In the genomic region with DNA sequence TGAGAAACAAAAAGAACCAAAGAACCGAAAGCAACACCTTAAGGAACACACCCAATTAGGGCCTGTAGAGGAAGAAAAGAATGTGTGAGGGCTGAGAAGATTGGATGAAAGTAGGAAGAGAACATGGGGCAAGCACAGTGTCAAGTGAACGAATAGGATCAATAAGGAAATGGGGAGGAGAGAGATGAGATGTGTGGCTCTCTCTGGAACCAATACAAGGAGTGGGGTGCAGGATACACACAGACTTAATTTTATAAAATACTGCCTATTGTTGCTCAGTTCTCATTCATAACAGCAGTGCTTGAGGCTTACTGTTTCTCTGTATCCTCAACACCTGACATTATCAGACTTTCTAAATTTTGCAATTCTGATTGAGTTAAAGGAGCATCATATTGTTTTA, we compare ENCODE assay signal across 29 cellular contexts.
"Had no signal": no experiment of that assay in that cellular context is flagged by ENCODE, and none has a peak within 500 bp of the region (broad histone marks: within the 10 kb centered on the region; RNA-seq: fewer than 3 reads in every experiment).

No MANE protein-coding gene starts in this region.

- H3K9me3 Mint-ChIP-seq: stimulated activated effector memory CD8-positive, alpha-beta T cell treated with anti-CD3 and anti-CD28 coated beads, Interleukin-12 subunit alpha, Interleukin-12 subunit beta, amount 100 ng/mL, for 72 hours; stimulated activated naive CD8-positive, alpha-beta T cell treated with anti-CD3 and anti-CD28 coated beads, Interleukin-15, amount 100 ng/mL, for 72 hours; stimulated activated naive CD8-positive, alpha-beta T cell treated with anti-CD3 and anti-CD28 coated beads, Interleukin-15, Interleukin-2, amounts not matched to agents 100 ng/mL and 50 ng/mL, for 24 hours had no signal

- H3K4me3 ChIP-seq: stomach, suprapubic skin, testis, thoracic aorta, thyroid gland, tibial artery, tibial nerve, transverse colon, upper lobe of left lung, upper lobe of right lung, uterus, vagina had no signal

- H3K27ac Mint-ChIP-seq: stimulated activated effector memory CD8-positive, alpha-beta T cell treated with anti-CD3 and anti-CD28 coated beads, Interleukin-12 subunit alpha, Interleukin-12 subunit beta, amount 100 ng/mL, for 72 hours; stimulated activated memory B cell treated with anti-CD40 and anti-IgM and Interleukin-4, amounts not matched to agents 10 μg/mL and 1 μg/mL and 100 μg/mL, for 72 hours; stimulated activated naive B cell treated with anti-CD40 and anti-IgM and Interleukin-4, amounts not matched to agents 10 μg/mL and 1 μg/mL and 100 μg/mL, for 72 hours; stimulated activated naive CD8-positive, alpha-beta T cell treated with anti-CD3 and anti-CD28 coated beads, Interleukin-15, Interleukin-2, amounts not matched to agents 100 ng/mL and 50 ng/mL, for 24 hours; type B pancreatic cell had no signal

- H3K4me3 Mint-ChIP-seq: stimulated activated effector memory CD8-positive, alpha-beta T cell treated with anti-CD3 and anti-CD28 coated beads, Interleukin-12 subunit alpha, Interleukin-12 subunit beta, amount 100 ng/mL, for 72 hours; stimulated activated memory B cell treated with anti-CD40 and anti-IgM and Interleukin-4, amounts not matched to agents 10 μg/mL and 1 μg/mL and 100 μg/mL, for 72 hours; stimulated activated naive B cell treated with anti-CD40 and anti-IgM and Interleukin-4, amounts not matched to agents 10 μg/mL and 1 μg/mL and 100 μg/mL, for 72 hours; stimulated activated naive CD8-positive, alpha-beta T cell treated with anti-CD3 and anti-CD28 coated beads, Interleukin-15, amount 100 ng/mL, for 72 hours; stimulated activated naive CD8-positive, alpha-beta T cell treated with anti-CD3 and anti-CD28 coated beads, Interleukin-15, Interleukin-2, amounts not matched to agents 100 ng/mL and 50 ng/mL, for 24 hours; type B pancreatic cell had no signal

- H3K36me3 ChIP-seq: stomach, suprapubic skin, thoracic aorta, thyroid gland, tibial artery, tibial nerve, transverse colon, upper lobe of left lung, upper lobe of right lung, uterus, vagina had no signal

- H3K27me3 ChIP-seq: stomach, suprapubic skin, testis, thyroid gland, tibial artery, tibial nerve, transverse colon, upper lobe of left lung, upper lobe of right lung, uterus, vagina had no signal

- H3K9me3 ChIP-seq: stomach, suprapubic skin, testis, thoracic aorta, thyroid gland, tibial artery, tibial nerve, transverse colon, upper lobe of left lung, upper lobe of right lung, uterus, vagina had no signal

- H3K27ac ChIP-seq: stomach, suprapubic skin, testis, thoracic aorta, tibial artery, transverse colon, upper lobe of left lung, upper lobe of right lung, uterus had no signal

- FAIRE-seq: urothelium cell line had no signal

- H3K27me3 Mint-ChIP-seq: stimulated activated naive B cell treated with anti-CD40 and anti-IgM and Interleukin-4, amounts not matched to agents 10 μg/mL and 1 μg/mL and 100 μg/mL, for 72 hours; stimulated activated naive CD8-positive, alpha-beta T cell treated with anti-CD3 and anti-CD28 coated beads, Interleukin-15, amount 100 ng/mL, for 72 hours; type B pancreatic cell had no signal

- H3K4me1 Mint-ChIP-seq: stimulated activated effector memory CD8-positive, alpha-beta T cell treated with anti-CD3 and anti-CD28 coated beads, Interleukin-12 subunit alpha, Interleukin-12 subunit beta, amount 100 ng/mL, for 72 hours had no signal

- H3K4me1 ChIP-seq: stomach, suprapubic skin, testis, upper lobe of left lung, upper lobe of right lung had no signal

- ATAC-seq: stimulated activated effector memory CD8-positive, alpha-beta T cell treated with anti-CD3 and anti-CD28 coated beads, Interleukin-12 subunit alpha, Interleukin-12 subunit beta, amount 100 ng/mL, for 72 hours; stimulated activated memory B cell treated with anti-CD40 and anti-IgM and Interleukin-4, amounts not matched to agents 10 μg/mL and 1 μg/mL and 100 μg/mL, for 72 hours; stimulated activated naive B cell treated with anti-CD40 and anti-IgM and Interleukin-4, amounts not matched to agents 10 μg/mL and 1 μg/mL and 100 μg/mL, for 72 hours; stimulated activated naive CD8-positive, alpha-beta T cell treated with anti-CD3 and anti-CD28 coated beads, Interleukin-15, amount 100 ng/mL, for 72 hours; stimulated activated naive CD8-positive, alpha-beta T cell treated with anti-CD3 and anti-CD28 coated beads, Interleukin-15, Interleukin-2, amounts not matched to agents 100 U/mL and 50 U/mL, for 24 hours; upper lobe of right lung had no signal

- DNase-seq: stimulated activated CD4-positive, alpha-beta T cell treated with anti-CD3 and anti-CD28 coated beads, Interleukin-2, amount 100 ng/mL, for 48 hours; stimulated activated CD4-positive, alpha-beta T cell treated with anti-CD3 and anti-CD28 coated beads, Interleukin-4, amount 100 ng/mL, for 1 hour; stimulated activated CD4-positive, alpha-beta T cell treated with anti-CD3 and anti-CD28 coated beads, Interleukin-4, amount 100 ng/mL, for 24 hours; stimulated activated CD4-positive, alpha-beta T cell treated with anti-CD3 and anti-CD28 coated beads, Interleukin-4, amount 100 ng/mL, for 4 hours; stimulated activated CD8-positive, alpha-beta memory T cell treated with anti-CD3 and anti-CD28 coated beads, Interleukin-4, amount 100 ng/mL, for 48 hours; stimulated activated naive B cell treated with anti-CD40 and anti-IgM and Interleukin-4, amounts not matched to agents 10 μg/mL and 1 μg/mL and 100 μg/mL, for 72 hours; stimulated activated naive CD4-positive, alpha-beta T cell; stimulated activated naive CD4-positive, alpha-beta T cell treated with Interleukin-2 at 50 U/mL for 16 hours; stimulated activated naive CD8-positive, alpha-beta T cell treated with anti-CD3 and anti-CD28 coated beads, Interleukin-15, amount 100 ng/mL, for 72 hours; stimulated activated naive CD8-positive, alpha-beta T cell treated with anti-CD3 and anti-CD28 coated beads, Interleukin-15, Interleukin-2, amounts not matched to agents 100 U/mL and 50 U/mL, for 24 hours; stomach; substantia nigra; testis; thyroid gland; tibial artery; transverse colon; trophoblast cell; upper lobe of left lung; upper lobe of right lung; uterus had no signal

- H3K36me3 Mint-ChIP-seq: stimulated activated effector memory CD8-positive, alpha-beta T cell treated with anti-CD3 and anti-CD28 coated beads, Interleukin-12 subunit alpha, Interleukin-12 subunit beta, amount 100 ng/mL, for 72 hours; stimulated activated memory B cell treated with anti-CD40 and anti-IgM and Interleukin-4, amounts not matched to agents 10 μg/mL and 1 μg/mL and 100 μg/mL, for 72 hours; stimulated activated naive B cell treated with anti-CD40 and anti-IgM and Interleukin-4, amounts not matched to agents 10 μg/mL and 1 μg/mL and 100 μg/mL, for 72 hours had no signal
